ENCODE assay signal across 7 cellular contexts in the genomic region with DNA sequence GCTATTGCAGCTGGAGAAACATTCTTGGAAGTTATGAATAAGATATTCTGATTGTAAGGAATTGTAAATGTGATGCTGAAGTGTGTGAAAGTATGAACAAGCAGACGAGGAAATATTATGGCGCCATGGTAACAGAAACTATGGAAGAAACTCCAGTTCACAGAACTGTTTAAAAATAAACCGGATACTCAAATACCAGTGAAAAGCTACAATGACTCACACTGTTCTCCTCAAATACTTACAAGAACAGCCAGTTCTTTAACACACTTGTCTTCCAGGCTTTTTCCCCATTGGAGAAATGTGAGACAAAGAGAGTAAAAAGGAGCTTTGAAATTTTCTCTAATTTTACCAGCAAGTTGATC.
DNase-seq lines count a peak whose midpoint lies in the region; TF ChIP-seq lines count a peak whose summit lies in the region.

No MANE protein-coding gene starts in this region.

- intact Hi-C loops in activated CD4-positive, alpha-beta memory T cell treated with anti-CD3 and anti-CD28 coated beads for 36 hours (cut with micrococcal nuclease) = loop anchor here (1.0 to 5.0 kb wide), 4 partner anchors 31 to 71 kb away; no protein-coding TSS in a partner anchor

- H3K27me3 Mint-ChIP-seq in HFFc6 (ENCODE audit: insufficient read depth) = peaks cover 8% of the 10 kb centered on the region
- H3K27me3 Mint-ChIP-seq in activated CD4-positive, alpha-beta memory T cell treated with anti-CD3 and anti-CD28 coated beads for 36 hours = no peaks in the 10 kb centered on the region

- CTCF ChIA-PET in activated CD4-positive, alpha-beta memory T cell treated with anti-CD3 and anti-CD28 coated beads for 36 hours (lab: Charles Lee) = interaction anchor here (0.9 to 1.3 kb wide), 3 partner anchors 67 to 153 kb away, joined by 3 to 5 read pairs (median 3); no protein-coding TSS in a partner anchor

- DNase-seq in HFFc6 = peak; percentile 96
- DNase-seq in activated CD4-positive, alpha-beta memory T cell treated with anti-CD3 and anti-CD28 coated beads for 36 hours = no peak
- DNase-seq in foreskin melanocyte = peak; percentile 98
- no peak for DNase-seq in stimulated activated CD8-positive, alpha-beta memory T cell treated with anti-CD3 and anti-CD28 coated beads, Interleukin-4, amount 100 ng/mL, for 48 hours
- no peak for DNase-seq in GOT3 (lab: John Stamatoyannopoulos, UW)
- no peak for DNase-seq in cerebellar nuclear complex (lab: John Stamatoyannopoulos, UW)

- POLR2A ChIA-PET in activated CD4-positive, alpha-beta memory T cell treated with anti-CD3 and anti-CD28 coated beads for 36 hours (lab: Charles Lee) = interaction anchor here (1.0 kb wide), 1 partner anchor 81 kb away, joined by 3 read pairs; the partner anchor contains the start of gene PACSIN2

- peaks cover 98% of the 10 kb centered on the region for H3K4me1 Mint-ChIP-seq in HFFc6 (ENCODE audit: low read depth)
- H3K4me1 Mint-ChIP-seq in activated CD4-positive, alpha-beta memory T cell treated with anti-CD3 and anti-CD28 coated beads for 36 hours (ENCODE audit: low read depth) = peaks cover 72% of the 10 kb centered on the region

- no peaks in the 10 kb centered on the region for H3K27me3 ChIP-seq in rectal smooth muscle tissue (ENCODE audit: control insufficient read depth, insufficient read depth, low read length)

- TF ChIP-seq CTCF in HFFc6 (IDR thresholded peaks at IDR 0.05) = no peak

- H3K27ac Mint-ChIP-seq in HFFc6 = peak overlapping the region; percentile 100
- peak overlapping the region; percentile 81 for H3K27ac Mint-ChIP-seq in activated CD4-positive, alpha-beta memory T cell treated with anti-CD3 and anti-CD28 coated beads for 36 hours

- peaks cover 17% of the 10 kb centered on the region for H3K36me3 Mint-ChIP-seq in HFFc6 (ENCODE audit: low read depth)
- no peaks in the 10 kb centered on the region for H3K36me3 Mint-ChIP-seq in activated CD4-positive, alpha-beta memory T cell treated with anti-CD3 and anti-CD28 coated beads for 36 hours

- no peaks in the 10 kb centered on the region; the same call in 1 of the 2 replicates for H3K9me3 Mint-ChIP-seq in HFFc6
- H3K9me3 Mint-ChIP-seq in activated CD4-positive, alpha-beta memory T cell treated with anti-CD3 and anti-CD28 coated beads for 36 hours = no peaks in the 10 kb centered on the region

- H3K9ac ChIP-seq in rectal smooth muscle tissue (ENCODE audit: low read length) = no peak overlapping the region

- H3K27ac ChIP-seq in rectal smooth muscle tissue (ENCODE audit: low read depth, low read length) = peak overlapping the region; percentile 98

- peak overlapping the region; percentile 42 for H3K4me3 ChIP-seq in rectal smooth muscle tissue (ENCODE audit: low read length)

- peaks cover 87% of the 10 kb centered on the region for H3K4me1 ChIP-seq in rectal smooth muscle tissue (ENCODE audit: control insufficient read depth, insufficient read depth, low read length)

- H3K36me3 ChIP-seq in rectal smooth muscle tissue (ENCODE audit: control insufficient read depth, insufficient read depth, low read length) = no peaks in the 10 kb centered on the region

- peak overlapping the region; percentile 87 for H3K4me3 Mint-ChIP-seq in HFFc6
- H3K4me3 Mint-ChIP-seq in activated CD4-positive, alpha-beta memory T cell treated with anti-CD3 and anti-CD28 coated beads for 36 hours = peak overlapping the region; percentile 1

Comparison
In these comparisons a context has a peak if more than half of its experiments do, and no peak if none do; other contexts are left out.
1. DNase-seq: peak in HFFc6 (single experiment) and foreskin melanocyte (single experiment); none in activated CD4-positive, alpha-beta memory T cell treated with anti-CD3 and anti-CD28 coated beads for 36 hours (single experiment), stimulated activated CD8-positive, alpha-beta memory T cell treated with anti-CD3 and anti-CD28 coated beads, Interleukin-4, amount 100 ng/mL, for 48 hours (single experiment), GOT3 (single experiment) and cerebellar nuclear complex (0 of 2).